ENCODE assay signal across 31 cellular contexts in the genomic region with DNA sequence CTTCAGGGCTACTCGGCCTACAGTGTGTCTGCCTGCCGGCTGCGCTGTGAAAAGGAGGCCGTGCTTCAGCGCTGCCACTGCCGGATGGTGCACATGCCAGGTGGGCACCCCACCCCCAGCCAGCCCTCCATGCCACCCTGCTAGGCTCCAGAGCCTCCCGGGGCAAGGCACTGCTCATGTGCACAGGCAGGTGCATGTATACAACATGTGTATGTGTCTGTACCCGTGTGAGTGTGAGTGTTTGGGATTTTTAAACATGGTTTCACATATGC. TPM values are rescaled to one million over a fixed set of nuclear protein-coding genes. Genes with fewer than 3 reads are reported as not detected.
"Had no signal": no experiment of that assay in that cellular context is flagged by ENCODE, and none has a peak within 500 bp of the region (broad histone marks: within the 10 kb centered on the region; RNA-seq: fewer than 3 reads in every experiment).

No MANE protein-coding gene starts in this region.

- H3K36me3 ChIP-seq: ascending aorta, cardiac muscle cell had no signal

- H3K27ac ChIP-seq: ascending aorta, cardiac muscle cell, VCaP had no signal

- H3K9me3 ChIP-seq: ascending aorta had no signal

- FAIRE-seq: bronchial epithelial cell, TTC549 had no signal

- DNase-seq: activated B cell treated with CpG ODN at 0.5 μM for 24 hours; activated CD4-positive, alpha-beta memory T cell treated with anti-CD3 and anti-CD28 coated beads for 36 hours; activated CD4-positive, alpha-beta T cell treated with anti-CD3 and anti-CD28 coated beads for 4 hours; activated CD4-positive, alpha-beta T cell treated with anti-CD3 and anti-CD28 coated beads, Interleukin-2, amount 10 ng/mL, durations not matched to agents 24 days and 14 days; activated CD4-positive, alpha-beta T cell treated with anti-CD3 and anti-CD28 coated beads, Interleukin-2, amount 50 U/mL, for 1 hour; activated CD4-positive, alpha-beta T cell treated with anti-CD3 and anti-CD28 coated beads, Interleukin-2, amount 50 U/mL, for 4 hours; activated CD4-positive, CD25-positive, alpha-beta regulatory T cell treated with anti-CD3 and anti-CD28 coated beads, Interleukin-2, amount 50 U/mL, for 72 hours; activated CD8-positive, alpha-beta memory T cell treated with anti-CD3 and anti-CD28 coated beads, Interleukin-2, amount 50 U/mL, for 4 hours; activated CD8-positive, alpha-beta T cell treated with anti-CD3 and anti-CD28 coated beads for 36 hours; activated effector memory CD4-positive, alpha-beta T cell treated with Interleukin-2 at 50 U/mL for 16 hours; activated gamma-delta T cell; activated naive CD4-positive, alpha-beta T cell treated with anti-CD3 and anti-CD28 coated beads, Interleukin-2, amount 10 ng/mL, durations not matched to agents 7 days and 5 days; activated naive CD4-positive, alpha-beta T cell treated with Interleukin-2 at 50 U/mL for 16 hours; activated naive CD8-positive, alpha-beta T cell treated with anti-CD3 and anti-CD28 coated beads, Interleukin-2, amount 10 ng/mL, durations not matched to agents 7 days and 5 days; activated naive CD8-positive, alpha-beta T cell treated with anti-CD3 and anti-CD28 coated beads, Interleukin-2, amount 50 U/mL, for 24 hours; activated T-cell treated with anti-CD3 and anti-CD28 coated beads, Interleukin-2, amount 50 U/mL, for 24 hours; activated T-cell treated with anti-CD3 and anti-CD28 coated beads, Interleukin-2, amount 50 U/mL, for 48 hours; amygdala; anterior cingulate cortex; caudate nucleus; cerebellar nuclear complex; T-helper 1 cell; T-helper 2 cell; T-helper 9 cell had no signal

- H3K4me3 ChIP-seq: ascending aorta, cardiac muscle cell had no signal

- ATAC-seq: activated CD8-positive, alpha-beta T cell treated with anti-CD3 and anti-CD28 coated beads for 36 hours; activated naive CD8-positive, alpha-beta T cell treated with anti-CD3 and anti-CD28 coated beads, Interleukin-2, amount 50 U/mL, for 24 hours had no signal

- H3K4me1 ChIP-seq: ascending aorta had no signal

- H3K27me3 ChIP-seq: ascending aorta, cardiac muscle cell had no signal

RNA-seq across cellular contexts. Expression of a gene that starts 18.0 kb away (rescaled TPM):
- total RNA-seq: activated B cell treated with CpG ODN at 0.5 μM for 24 hours; activated CD4-positive, alpha-beta T cell treated with anti-CD3 and anti-CD28 coated beads, Interleukin-2, amount 10 ng/mL, durations not matched to agents 24 days and 14 days; activated CD8-positive, alpha-beta memory T cell treated with anti-CD3 and anti-CD28 coated beads for 36 hours; activated CD8-positive, alpha-beta T cell treated with anti-CD3 and anti-CD28 coated beads for 36 hours; activated T-helper 2 cell treated with anti-CD3 and anti-CD28 coated beads, Interferon-gamma antibody, Interleukin-2, Interleukin-4, amounts not matched to agents 10 μg/mL and 5 μg/mL and 100 μg/mL, durations not matched to agents 14 hours and 24 hours and 36 hours; ascending aorta had no signal

RNA-seq across cellular contexts. Expression of a gene that starts 39.0 kb away (rescaled TPM):
- total RNA-seq: activated B cell treated with CpG ODN at 0.5 μM for 24 hours; activated naive CD8-positive, alpha-beta T cell treated with anti-CD3 and anti-CD28 coated beads, Interleukin-2, amount 10 ng/mL, durations not matched to agents 7 days and 5 days had no signal
